Comparison of ENCODE assay signal across 20 cellular contexts in genomic region chr12:49582201-49582600, GRCh38. TPM values are rescaled to one million over a fixed set of nuclear protein-coding genes. Genes with fewer than 3 reads are reported as not detected.
DNase-seq lines count a peak whose midpoint lies in the region; ATAC-seq and TF ChIP-seq lines count a peak whose summit lies in the region.
"Had no signal": no experiment of that assay in that cellular context is flagged by ENCODE, and none has a peak within 500 bp of the region (broad histone marks: within the 10 kb centered on the region; RNA-seq: fewer than 3 reads in every experiment).

No MANE protein-coding gene starts in this region.

- H3K4me3 ChIP-seq in left ventricle myocardium inferior (no peak overlapping the region), heart right ventricle (no peak overlapping the region)
- H3K4me3 ChIP-seq: SJCRH30 had no signal

- no peak for DNase-seq in left ventricle myocardium inferior
- DNase-seq in heart right ventricle: no peak
- peak; percentile 56 for DNase-seq in GM13976 (ENCODE audit: low spot score)
- DNase-seq in chondrocyte (ENCODE audit: low spot score): no peak
- peak; percentile 31 for DNase-seq in stimulated activated naive B cell treated with anti-CD40 and anti-IgM and Interleukin-4, amounts not matched to agents 10 μg/mL and 1 μg/mL and 100 μg/mL, for 72 hours
- DNase-seq in SIG-M5 treated with dmso at 0.1 percent for 504 hours (lab: John Stamatoyannopoulos, UW; ENCODE audit: unreplicated experiment): no peak
- DNase-seq in occipital lobe (lab: John Stamatoyannopoulos, UW): no peak
- DNase-seq: ACHN, AML-193, COR-L47, EL, HFFc6, NCI-H1048, NCI-H1436 treated with DMSO at 0.1 percent for 48 hours, NCI-H2081, NCI-H748 treated with DMSO at 0.1 percent for 48 hours, RPMI8226, SJCRH30 had no signal

- H3K27me3 Mint-ChIP-seq in chondrocyte (ENCODE audit: low read depth): no peaks in the 10 kb centered on the region
- no peaks in the 10 kb centered on the region for H3K27me3 Mint-ChIP-seq in stimulated activated naive B cell treated with anti-CD40 and anti-IgM and Interleukin-4, amounts not matched to agents 10 μg/mL and 1 μg/mL and 100 μg/mL, for 72 hours

- H3K27me3 ChIP-seq in left ventricle myocardium inferior (ENCODE audit: low read depth): no peaks in the 10 kb centered on the region
- H3K27me3 ChIP-seq in heart right ventricle: no peaks in the 10 kb centered on the region
- H3K27me3 ChIP-seq: SJCRH30 had no signal

- in situ Hi-C loops in GM13976 (cut with MboI; ENCODE audit: low sequenced_read_pairs, unreplicated experiment): no loop called here

- no peak overlapping the region for H3K4me3 Mint-ChIP-seq in chondrocyte (ENCODE audit: unreplicated experiment)
- peak overlapping the region; percentile 59 to 81 for H3K4me3 Mint-ChIP-seq in stimulated activated naive B cell treated with anti-CD40 and anti-IgM and Interleukin-4, amounts not matched to agents 10 μg/mL and 1 μg/mL and 100 μg/mL, for 72 hours
- H3K4me3 Mint-ChIP-seq: HFFc6 had no signal

- H3K36me3 Mint-ChIP-seq in chondrocyte (ENCODE audit: low read depth): no peaks in the 10 kb centered on the region
- peaks cover 32 to 50% of the 10 kb centered on the region in 2 donors for H3K36me3 Mint-ChIP-seq in stimulated activated naive B cell treated with anti-CD40 and anti-IgM and Interleukin-4, amounts not matched to agents 10 μg/mL and 1 μg/mL and 100 μg/mL, for 72 hours

- intact Hi-C loops in left ventricle myocardium inferior (cut with micrococcal nuclease) (no loop called here), heart right ventricle (cut with DNase I) (loop anchor here in 4 of 10 donors (5.0 to 10.0 kb wide), 4 partner anchors 47 to 227 kb away; partner anchors contain the start of genes KCNH3 (in 1 of the 4) and SPATS2 (in 1 of the 4))

- no peaks in the 10 kb centered on the region for H3K9me3 Mint-ChIP-seq in chondrocyte (ENCODE audit: low read depth)
- no peaks in the 10 kb centered on the region for H3K9me3 Mint-ChIP-seq in stimulated activated naive B cell treated with anti-CD40 and anti-IgM and Interleukin-4, amounts not matched to agents 10 μg/mL and 1 μg/mL and 100 μg/mL, for 72 hours
- H3K9me3 Mint-ChIP-seq: HFFc6 had no signal

- ATAC-seq in heart right ventricle: no peak
- ATAC-seq in stimulated activated naive B cell treated with anti-CD40 and anti-IgM and Interleukin-4, amounts not matched to agents 10 μg/mL and 1 μg/mL and 100 μg/mL, for 72 hours (replicated peaks): peak; percentile 94
- ATAC-seq in HG02571 (IDR thresholded peaks at IDR 0.05; ENCODE audit: unreplicated experiment): no peak

- H3K4me1 Mint-ChIP-seq in chondrocyte (ENCODE audit: low read depth): peaks cover 59% of the 10 kb centered on the region
- peaks cover 34 to 39% of the 10 kb centered on the region in 2 donors for H3K4me1 Mint-ChIP-seq in stimulated activated naive B cell treated with anti-CD40 and anti-IgM and Interleukin-4, amounts not matched to agents 10 μg/mL and 1 μg/mL and 100 μg/mL, for 72 hours

- H3K36me3 ChIP-seq in left ventricle myocardium inferior (no peaks in the 10 kb centered on the region), heart right ventricle (peaks cover 0 to 14% (median 0%) of the 10 kb centered on the region in 9 donors)
- H3K36me3 ChIP-seq: SJCRH30 had no signal

- 77 to 90% methylated on average over 1 of the region's 1 CpG for WGBS in heart right ventricle, 2 donors

- H3K4me1 ChIP-seq in left ventricle myocardium inferior: peaks cover 58% of the 10 kb centered on the region
- H3K4me1 ChIP-seq in heart right ventricle: peaks cover 6 to 60% (median 28%) of the 10 kb centered on the region in 9 donors

- peak overlapping the region; percentile 67 for H3K27ac ChIP-seq in left ventricle myocardium inferior (replicated peaks)
- H3K27ac ChIP-seq in heart right ventricle: peak overlapping the region in 5 of 10 donors; percentile 23 to 80 (median 45)
- H3K27ac ChIP-seq: SJCRH30 had no signal

- H3K27ac Mint-ChIP-seq in chondrocyte (ENCODE audit: unreplicated experiment): peak overlapping the region; percentile 54
- H3K27ac Mint-ChIP-seq in stimulated activated naive B cell treated with anti-CD40 and anti-IgM and Interleukin-4, amounts not matched to agents 10 μg/mL and 1 μg/mL and 100 μg/mL, for 72 hours: peak overlapping the region; percentile 96
- H3K27ac Mint-ChIP-seq: HFFc6 had no signal

- no peaks in the 10 kb centered on the region for H3K9me3 ChIP-seq in left ventricle myocardium inferior (replicated peaks)
- H3K9me3 ChIP-seq in heart right ventricle: no peaks in the 10 kb centered on the region
- H3K9me3 ChIP-seq: SJCRH30 had no signal

- no peak for TF ChIP-seq CTCF in left ventricle myocardium inferior (IDR thresholded peaks at IDR 0.05; ENCODE audit: borderline replicate concordance)
- no peak for TF ChIP-seq CTCF in heart right ventricle (IDR thresholded peaks at IDR 0.05)
- no peak for TF ChIP-seq CTCF in GM13976 (IDR thresholded peaks at IDR 0.05; ENCODE audit: borderline replicate concordance, control extremely low read depth, extremely low read depth, insufficient read depth, missing control alignments)
- no peak for TF ChIP-seq CTCF in chondrocyte (IDR thresholded peaks at IDR 0.05)

RNA-seq across cellular contexts. Expression of gene MCRS1, which starts 14.3 kb away (rescaled TPM):
- total RNA-seq in left ventricle myocardium inferior (97.9 TPM), heart right ventricle (100 to 1,000 TPM in 1 of 10 donors, 10 to 100 TPM in 9; 72.6 to 118 (median 82.2) TPM), chondrocyte (44.9 to 55.9 TPM (median 47.2 TPM) in 3 replicates), occipital lobe (29.9 TPM)
- polyA plus RNA-seq in heart right ventricle: 10 to 100 TPM; 73.3 to 94.7 TPM

RNA-seq across cellular contexts. Expression of gene FAM186B, which starts 23.2 kb away (rescaled TPM):
- total RNA-seq in left ventricle myocardium inferior (0.33 TPM), heart right ventricle (1 to 10 TPM in 2 of 10 donors, under 1 TPM in 8; 0.25 to 1.5 (median 0.78) TPM), chondrocyte (0.27 to 0.51 TPM (median 0.46 TPM) in 3 replicates), occipital lobe (not detected)
- under 1 TPM; 0.04 to 0.22 TPM for polyA plus RNA-seq in heart right ventricle

RNA-seq across cellular contexts. Expression of gene PRPF40B, which starts 41.2 kb away (rescaled TPM):
- total RNA-seq in left ventricle myocardium inferior (22.0 TPM), heart right ventricle (10 to 100 TPM; 16.8 to 26.2 (median 21.6) TPM), chondrocyte (12.5 to 23.9 TPM (median 15.1 TPM) in 3 replicates), occipital lobe (15.0 TPM)
- 10 to 100 TPM; 13.4 to 37.5 TPM for polyA plus RNA-seq in heart right ventricle

RNA-seq across cellular contexts. Expression of gene KCNH3, which starts 43.4 kb away (rescaled TPM):
- 0.41 TPM for total RNA-seq in left ventricle myocardium inferior
- 1 to 10 TPM in 1 of 10 donors, under 1 TPM in 9; 0.16 to 1.2 (median 0.26) TPM for total RNA-seq in heart right ventricle
- polyA plus RNA-seq in heart right ventricle: 1 to 10 TPM in 1 of 2 donors, under 1 TPM in 1; 0.17 to 2.0 TPM
- 0.10 to 0.27 TPM in 2 of 3 replicates, not detected in the other for total RNA-seq in chondrocyte
- 7.5 TPM for total RNA-seq in occipital lobe
- total RNA-seq: MCF 10A had no signal

Comparison
In these comparisons a context has a peak if more than half of its experiments do, and no peak if none do; other contexts are left out.
1. DNase-seq: peak in GM13976 (single experiment) and stimulated activated naive B cell treated with anti-CD40 and anti-IgM and Interleukin-4, amounts not matched to agents 10 μg/mL and 1 μg/mL and 100 μg/mL, for 72 hours (single experiment); none in left ventricle myocardium inferior (single experiment), heart right ventricle (0 of 2), chondrocyte (single experiment), SIG-M5 treated with dmso at 0.1 percent for 504 hours (single experiment) and occipital lobe (single experiment).
2. ATAC-seq: peak in stimulated activated naive B cell treated with anti-CD40 and anti-IgM and Interleukin-4, amounts not matched to agents 10 μg/mL and 1 μg/mL and 100 μg/mL, for 72 hours (2 of 2); none in heart right ventricle (0 of 8) and HG02571 (single experiment).